ENCODE assay signal across 8 cellular contexts in genomic region chr10:123154092-123154942, GRCh38. TPM values are rescaled to one million over a fixed set of nuclear protein-coding genes. Genes with fewer than 3 reads are reported as not detected.
A peak's percentile ranks its signal among the peaks of the same experiment; 100 is the strongest.
DNase-seq lines count a peak whose midpoint lies in the region; ATAC-seq and TF ChIP-seq lines count a peak whose summit lies in the region.

BUB3 (plus strand) TSS chr10:123154402; CDS start chr10:123154918, 516 bp downstream.

- ATAC-seq in GM21529 (IDR thresholded peaks at IDR 0.05; ENCODE audit: unreplicated experiment) = peak; percentile 85

- H3K36me3 Mint-ChIP-seq in IgD-negative memory B cell = peaks cover 4% of the 10 kb centered on the region

- peak within 1 kb of the TSS; percentile 83 to 99 (median 94) for H3K27ac Mint-ChIP-seq in IgD-negative memory B cell

- DNase-seq in DMS 273 treated with DMSO at 0.1 percent for 48 hours (lab: John Stamatoyannopoulos, UW) = peak; percentile 97
- DNase-seq in OCI-M2 (lab: John Stamatoyannopoulos, UW; ENCODE audit: unreplicated experiment) = peak; percentile 68
- peak; percentile 88 for DNase-seq in activated T-cell treated with anti-CD3 and anti-CD28 coated beads for 4 hours
- peak; percentile 100 for DNase-seq in epithelial cell of esophagus (ENCODE audit: low read depth)
- peak; percentile 85 to 90 for DNase-seq in stimulated activated CD8-positive, alpha-beta memory T cell treated with anti-CD3 and anti-CD28 coated beads, Interleukin-4, amount 100 ng/mL, for 1 hour (ENCODE audit: low read depth in 2 of 2, low spot score in 1 of 2)

- peaks cover 24% of the 10 kb centered on the region for H3K27me3 Mint-ChIP-seq in IgD-negative memory B cell

- peaks cover 29 to 41% (median 35%) of the 10 kb centered on the region in 3 donors for H3K4me1 Mint-ChIP-seq in IgD-negative memory B cell

- H3K4me1 ChIP-seq in mononuclear cell (ENCODE audit: insufficient read depth, low read length) = peaks cover 56% of the 10 kb centered on the region

- H3K27me3 ChIP-seq in mononuclear cell (ENCODE audit: insufficient read depth, low read length) = peaks cover 40% of the 10 kb centered on the region

- no peaks in the 10 kb centered on the region for H3K9me3 ChIP-seq in mononuclear cell (ENCODE audit: low read depth, low read length)

- peak; percentile 19 for TF ChIP-seq CTCF in epithelial cell of esophagus (IDR thresholded peaks at IDR 0.05; ENCODE audit: insufficient read depth, low read depth, low read length, missing control alignments)

- H3K4me3 ChIP-seq in epithelial cell of esophagus (ENCODE audit: low read length) (peak within 1 kb of the TSS; percentile 96), mononuclear cell (ENCODE audit: low read length) (peak within 1 kb of the TSS; percentile 96)

- peak within 1 kb of the TSS; percentile 89 to 100 (median 98) for H3K4me3 Mint-ChIP-seq in IgD-negative memory B cell

- H3K9me3 Mint-ChIP-seq in IgD-negative memory B cell = peaks cover 0 to 1% (median 0%) of the 10 kb centered on the region in 3 donors

RNA-seq across cellular contexts. Expression of gene BUB3, which starts in this region (rescaled TPM):
- polyA plus RNA-seq in IgD-negative memory B cell = 148 TPM
- total RNA-seq in mononuclear cell = 99.9 TPM

Comparison
In these comparisons a context has a peak if more than half of its experiments do, and no peak if none do; other contexts are left out.
1. Peak in every context shown above with its lines: DNase-seq, ATAC-seq and H3K4me3 ChIP-seq.